26 cellular contexts compared by ENCODE assay signal in genomic region chr10:121104476-121105111, GRCh38.
DNase-seq lines count a peak whose midpoint lies in the region; ATAC-seq and TF ChIP-seq lines count a peak whose summit lies in the region.
"Had no signal": no experiment of that assay in that cellular context is flagged by ENCODE, and none has a peak within 500 bp of the region (broad histone marks: within the 10 kb centered on the region; RNA-seq: fewer than 3 reads in every experiment).

No MANE protein-coding gene starts in this region.

- H3K4me3 Mint-ChIP-seq in nephron progenitor cell = no peak overlapping the region
- H3K4me3 Mint-ChIP-seq: activated T-helper 1 cell treated with anti-CD3 and anti-CD28 coated beads, Interleukin-12 subunit alpha, Interleukin-12 subunit beta, Interleukin-2, Interleukin-4 antibody, amounts not matched to agents 30 ng/mL and 10 ng/mL and 1 ng/mL, durations not matched to agents 14 hours and 24 hours and 36 hours; B cell; HFFc6; neural crest cell; stimulated activated naive CD8-positive, alpha-beta T cell treated with anti-CD3 and anti-CD28 coated beads, Interleukin-15, amount 100 ng/mL, for 72 hours had no signal

- TF ChIP-seq CTCF in PC-3 (conservative IDR thresholded peaks at IDR 0.05; ENCODE audit: low read depth, low read length) (no peak), nephron progenitor cell (IDR thresholded peaks at IDR 0.05) (no peak)

- ATAC-seq in esophagus mucosa (peak; percentile 97), PC-3 (no peak), HG02763 (IDR thresholded peaks at IDR 0.05; ENCODE audit: unreplicated experiment) (no peak)
- ATAC-seq: activated naive CD4-positive, alpha-beta T cell treated with anti-CD3 and anti-CD28 coated beads, Interleukin-2, amount 50 U/mL, for 72 hours; stimulated activated naive CD8-positive, alpha-beta T cell treated with anti-CD3 and anti-CD28 coated beads, Interleukin-15, amount 100 ng/mL, for 72 hours had no signal

- no peaks in the 10 kb centered on the region for H3K4me1 ChIP-seq in PC-3 (ENCODE audit: insufficient read depth, low read length)
- H3K4me1 ChIP-seq: ascending aorta, left ventricle myocardium inferior had no signal

- H3K9me2 ChIP-seq in PC-3 (replicated peaks; ENCODE audit: low read length) = no peaks in the 10 kb centered on the region

- POLR2A ChIA-PET in PC-3 (lab: Charles Lee; ENCODE audit: unreplicated experiment) = no interaction called here

- no peaks in the 10 kb centered on the region for H3K9me3 Mint-ChIP-seq in nephron progenitor cell
- H3K9me3 Mint-ChIP-seq: activated naive CD4-positive, alpha-beta T cell treated with anti-CD3 and anti-CD28 coated beads, Interleukin-2, amount 50 U/mL, for 72 hours; activated T-helper 1 cell treated with anti-CD3 and anti-CD28 coated beads, Interleukin-12 subunit alpha, Interleukin-12 subunit beta, Interleukin-2, Interleukin-4 antibody, amounts not matched to agents 30 ng/mL and 10 ng/mL and 1 ng/mL, durations not matched to agents 14 hours and 24 hours and 36 hours; stimulated activated naive CD8-positive, alpha-beta T cell treated with anti-CD3 and anti-CD28 coated beads, Interleukin-15, amount 100 ng/mL, for 72 hours had no signal

- no peak overlapping the region for H3K4me3 ChIP-seq in PC-3 (ENCODE audit: low read length)
- H3K4me3 ChIP-seq: ascending aorta, left ventricle myocardium inferior, smooth muscle cell, upper lobe of left lung had no signal

- CTCF ChIA-PET in PC-3 (lab: Charles Lee) = no interaction called here

- H3K4me2 ChIP-seq in PC-3 (ENCODE audit: low read length) = no peak overlapping the region
- H3K4me2 ChIP-seq: smooth muscle cell had no signal

- H3K36me3 ChIP-seq in PC-3 (ENCODE audit: low read depth, low read length) = no peaks in the 10 kb centered on the region
- H3K36me3 ChIP-seq: ascending aorta, left ventricle myocardium inferior, upper lobe of left lung had no signal

- no peaks in the 10 kb centered on the region for H4K20me1 ChIP-seq in PC-3 (ENCODE audit: low read length)

- H3K9ac ChIP-seq in PC-3 (ENCODE audit: low read length) = no peak overlapping the region

- H3K27ac ChIP-seq in PC-3 (ENCODE audit: low read length) = no peak overlapping the region
- H3K27ac ChIP-seq: ascending aorta, left ventricle myocardium inferior, upper lobe of left lung had no signal

- H3K27ac Mint-ChIP-seq in nephron progenitor cell = no peak overlapping the region
- H3K27ac Mint-ChIP-seq: activated naive CD4-positive, alpha-beta T cell treated with anti-CD3 and anti-CD28 coated beads, Interleukin-2, amount 50 U/mL, for 72 hours; activated T-helper 1 cell treated with anti-CD3 and anti-CD28 coated beads, Interleukin-12 subunit alpha, Interleukin-12 subunit beta, Interleukin-2, Interleukin-4 antibody, amounts not matched to agents 30 ng/mL and 10 ng/mL and 1 ng/mL, durations not matched to agents 14 hours and 24 hours and 36 hours; B cell; HFFc6; stimulated activated naive CD8-positive, alpha-beta T cell treated with anti-CD3 and anti-CD28 coated beads, Interleukin-15, amount 100 ng/mL, for 72 hours had no signal

- no peaks in the 10 kb centered on the region for H3F3A ChIP-seq in PC-3 (ENCODE audit: low read length, unreplicated experiment)

- BruUV-seq in PC-3 (replicated peaks; lab: Mats Ljungman, UMichigan) = no TSS peak

- H3K9me3 ChIP-seq in PC-3 (ENCODE audit: low read length) = no peaks in the 10 kb centered on the region
- H3K9me3 ChIP-seq: ascending aorta, left ventricle myocardium inferior, upper lobe of left lung had no signal

- H3K36me3 Mint-ChIP-seq in nephron progenitor cell (ENCODE audit: low read depth) = no peaks in the 10 kb centered on the region
- H3K36me3 Mint-ChIP-seq: activated naive CD4-positive, alpha-beta T cell treated with anti-CD3 and anti-CD28 coated beads, Interleukin-2, amount 50 U/mL, for 72 hours had no signal

- no peaks in the 10 kb centered on the region for H3K79me2 ChIP-seq in PC-3 (ENCODE audit: low read length)

- H3K4me1 Mint-ChIP-seq in nephron progenitor cell = peaks cover 5% of the 10 kb centered on the region
- H3K4me1 Mint-ChIP-seq: B cell; stimulated activated naive CD8-positive, alpha-beta T cell treated with anti-CD3 and anti-CD28 coated beads, Interleukin-15, amount 100 ng/mL, for 72 hours had no signal

- H2AFZ ChIP-seq in PC-3 (ENCODE audit: low read length) = no peak overlapping the region

- peaks cover 11% of the 10 kb centered on the region; the same call in 1 of the 2 replicates for H3K27me3 ChIP-seq in PC-3 (ENCODE audit: low read length)
- H3K27me3 ChIP-seq: ascending aorta, upper lobe of left lung had no signal

- H3K27me3 Mint-ChIP-seq in nephron progenitor cell (ENCODE audit: low read depth, poor library complexity) = peaks cover 6% of the 10 kb centered on the region
- H3K27me3 Mint-ChIP-seq: stimulated activated naive CD8-positive, alpha-beta T cell treated with anti-CD3 and anti-CD28 coated beads, Interleukin-15, amount 100 ng/mL, for 72 hours had no signal

- intact Hi-C loops in PC-3 (cut with micrococcal nuclease) = no loop called here

- DNase-seq in NCI-H2081 (lab: John Stamatoyannopoulos, UW) (peak; percentile 1 to 16), NCI-H2081 treated with DMSO at 0.1 percent for 48 hours (lab: John Stamatoyannopoulos, UW) (no peak), NCI-H69 (lab: John Stamatoyannopoulos, UW) (peak; percentile 94), renal cortical epithelial cell (ENCODE audit: low read depth) (peak; percentile 26), PC-3 (no peak), nephron progenitor cell (no peak)
- DNase-seq: activated CD4-positive, alpha-beta T cell treated with anti-CD3 and anti-CD28 coated beads for 1 hour; effector CD4-positive, alpha-beta T cell; glutamatergic neuron; HFFc6; IMR-90; left ventricle myocardium inferior; midbrain; NCI-H1436; NCI-H446 treated with DMSO at 0.1 percent for 48 hours; stimulated activated CD4-positive, alpha-beta T cell treated with anti-CD3 and anti-CD28 coated beads, Interleukin-4, amount 100 ng/mL, for 1 hour; stimulated activated naive CD8-positive, alpha-beta T cell treated with anti-CD3 and anti-CD28 coated beads, Interleukin-15, amount 100 ng/mL, for 72 hours; upper lobe of left lung had no signal

Comparison
In these comparisons a context has a peak if more than half of its experiments do, and no peak if none do; other contexts are left out.
1. DNase-seq: peak in NCI-H2081 (2 of 2), NCI-H69 (single experiment) and renal cortical epithelial cell (single experiment); none in NCI-H2081 treated with DMSO at 0.1 percent for 48 hours (single experiment), PC-3 (single experiment) and nephron progenitor cell (single experiment).